1 cellular context compared by ENCODE assay signal in the genomic region with DNA sequence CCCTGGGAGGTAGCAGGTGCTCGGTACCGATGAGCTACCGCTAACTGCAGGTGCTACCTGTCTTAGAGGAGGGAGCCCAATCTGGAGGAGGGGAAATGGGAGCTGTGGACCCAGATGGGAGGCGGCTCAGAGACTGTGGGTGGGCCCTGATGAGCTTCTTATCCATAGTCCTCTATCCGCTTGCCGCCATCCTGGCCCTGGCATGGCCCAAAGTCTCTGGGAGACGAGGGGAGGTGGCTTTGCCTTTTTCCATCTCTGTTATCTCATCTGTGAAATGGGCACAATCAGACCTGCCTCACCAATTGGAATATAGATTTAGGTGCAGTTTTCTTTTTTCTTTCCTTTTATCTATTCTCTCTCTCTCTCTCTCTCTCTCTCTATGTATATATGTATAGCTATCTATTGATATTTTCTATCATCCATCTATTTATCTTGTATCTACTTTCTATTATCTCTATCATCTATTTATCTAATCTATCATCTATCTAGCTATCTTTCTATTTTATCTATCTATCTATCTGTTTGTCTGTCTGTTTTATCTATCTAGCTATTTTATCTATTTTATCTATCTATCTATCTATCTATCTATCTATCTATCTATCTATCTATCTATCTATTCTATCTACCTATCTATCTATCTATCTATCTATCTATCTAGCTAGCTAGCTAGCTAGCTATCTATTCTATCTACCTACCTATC.
TF ChIP-seq lines count a peak whose summit lies in the region.

No MANE protein-coding gene starts in this region.

TF ChIP-seq in HepG2, 621 proteins besides CTCF, POLR2A, EP300 and RAD21:
- TF ChIP-seq ZNF629 (CRISPR knock-in tag; conservative IDR thresholded peaks at IDR 0.05) (peak; percentile 45), PCBP1 (IDR thresholded peaks at IDR 0.05; ENCODE audit: borderline replicate concordance, low read depth, low read length) (no peak), PHF20 (CRISPR knock-in tag; IDR thresholded peaks at IDR 0.05) (no peak), PITX1 (CRISPR knock-in tag; IDR thresholded peaks at IDR 0.05) (no peak), ZMYM2 (CRISPR knock-in tag; IDR thresholded peaks at IDR 0.05) (no peak)
